In genomic region chr6:144543006-144543871, GRCh38 we compare ENCODE assay signal across 15 cellular contexts.
DNase-seq lines count a peak whose midpoint lies in the region; TF ChIP-seq lines count a peak whose summit lies in the region.
"Had no signal": no experiment of that assay in that cellular context is flagged by ENCODE, and none has a peak within 500 bp of the region (broad histone marks: within the 10 kb centered on the region; RNA-seq: fewer than 3 reads in every experiment).

No MANE protein-coding gene starts in this region.

- in situ Hi-C loops in transverse colon (cut with MboI; ENCODE audit: low pct_ligation_motif_present in 1 of 4, low pct_unique_long_range_greater_than_20kb in 1 of 4, low sequenced_read_pairs in 3 of 4), result no loop called here

- no TSS peak for BruUV-seq in MCF 10A (replicated peaks; lab: Mats Ljungman, UMichigan)

- CTCF ChIA-PET in MCF 10A (lab: Yijun Ruan, JAX), result interaction anchor here (0.6 to 0.7 kb wide), 2 partner anchors 1186 to 1695 kb away, joined by 3 read pairs; no protein-coding TSS in a partner anchor

- H3K36me3 Mint-ChIP-seq in MCF 10A (ENCODE audit: insufficient read depth, unreplicated experiment), result peaks cover 41% of the 10 kb centered on the region

- no peak for TF ChIP-seq EP300 in transverse colon (IDR thresholded peaks at IDR 0.05; ENCODE audit: low read depth)

- H3K9me3 ChIP-seq in breast epithelium (no peaks in the 10 kb centered on the region), WERI-Rb-1 (ENCODE audit: severe bottlenecking) (no peaks in the 10 kb centered on the region), transverse colon (no peaks in the 10 kb centered on the region)
- H3K9me3 ChIP-seq: BLaER1, vagina had no signal

- DNase-seq in MCF 10A (ENCODE audit: unreplicated experiment) (peak; percentile 78), breast epithelium (ENCODE audit: low spot score in 2 of 2) (no peak), OCI-M2 (lab: John Stamatoyannopoulos, UW; ENCODE audit: unreplicated experiment) (peak; percentile 27), dermis blood vessel endothelial cell (peak; percentile 41), WERI-Rb-1 (no peak), transverse colon (no peak), C1 segment of cervical spinal cord (lab: John Stamatoyannopoulos, UW) (no peak), NCI-H2227 treated with DMSO at 0.1 percent for 48 hours (lab: John Stamatoyannopoulos, UW) (no peak)
- DNase-seq: activated CD4-positive, alpha-beta T cell treated with anti-CD3 and anti-CD28 coated beads, Interleukin-2, amount 50 U/mL, for 1 hour; foreskin melanocyte; NCI-H524 treated with DMSO at 0.1 percent for 48 hours; stimulated activated CD4-positive, alpha-beta T cell treated with anti-CD3 and anti-CD28 coated beads, Interleukin-4, amount 100 ng/mL, for 4 hours had no signal

- TF ChIP-seq POLR2A in breast epithelium (IDR thresholded peaks at IDR 0.05) (no peak), transverse colon (IDR thresholded peaks at IDR 0.05) (no peak)

- POLR2A ChIA-PET in MCF 10A (lab: Yijun Ruan, JAX), result interaction anchor here (0.7 kb wide), 1 partner anchor 20 kb away, joined by 3 read pairs; no protein-coding TSS in a partner anchor

- H3K27me3 Mint-ChIP-seq in MCF 10A (ENCODE audit: insufficient read depth, unreplicated experiment), result no peaks in the 10 kb centered on the region
- H3K27me3 Mint-ChIP-seq: brain had no signal

- 87 to 92% methylated on average over 7 to 8 of the region's 8 CpGs for WGBS in transverse colon (ENCODE audit: low coverage in 1 of 2), 2 donors

- H3K36me3 ChIP-seq in breast epithelium (peaks cover 8% of the 10 kb centered on the region), WERI-Rb-1 (no peaks in the 10 kb centered on the region), transverse colon (peaks cover 0 to 9% (median 4%) of the 10 kb centered on the region in 4 donors)

- H3K4me3 ChIP-seq in breast epithelium (no peak overlapping the region), WERI-Rb-1 (ENCODE audit: low read depth, low read length) (no peak overlapping the region), transverse colon (no peak overlapping the region)
- H3K4me3 ChIP-seq: BLaER1, vagina had no signal

- H3K4me3 Mint-ChIP-seq in MCF 10A (ENCODE audit: unreplicated experiment), result no peak overlapping the region
- H3K4me3 Mint-ChIP-seq: brain had no signal

- H3K4me1 Mint-ChIP-seq in MCF 10A (ENCODE audit: insufficient read depth, unreplicated experiment), result peaks cover 7% of the 10 kb centered on the region
- H3K4me1 Mint-ChIP-seq: brain had no signal

- H3K27ac ChIP-seq in breast epithelium (no peak overlapping the region), WERI-Rb-1 (no peak overlapping the region), transverse colon (no peak overlapping the region)
- H3K27ac ChIP-seq: BLaER1, vagina had no signal

- H3K4me1 ChIP-seq in breast epithelium (no peaks in the 10 kb centered on the region), transverse colon (no peaks in the 10 kb centered on the region)
- H3K4me1 ChIP-seq: BLaER1, vagina had no signal

- no peaks in the 10 kb centered on the region for H3K27me3 ChIP-seq in breast epithelium
- H3K27me3 ChIP-seq in WERI-Rb-1 (ENCODE audit: insufficient read depth, low read depth, severe bottlenecking), result no peaks in the 10 kb centered on the region
- no peaks in the 10 kb centered on the region for H3K27me3 ChIP-seq in transverse colon
- H3K27me3 ChIP-seq: BLaER1, vagina had no signal

- H3K9me3 Mint-ChIP-seq in MCF 10A (ENCODE audit: unreplicated experiment), result peaks cover 8% of the 10 kb centered on the region
- H3K9me3 Mint-ChIP-seq: brain had no signal

- TF ChIP-seq CTCF in MCF 10A (IDR thresholded peaks at IDR 0.05; ENCODE audit: unreplicated experiment) (no peak), breast epithelium (IDR thresholded peaks at IDR 0.05) (no peak), WERI-Rb-1 (IDR thresholded peaks at IDR 0.05; ENCODE audit: low read depth, low read length) (no peak), transverse colon (IDR thresholded peaks at IDR 0.05) (no peak)

- H3K27ac Mint-ChIP-seq in MCF 10A (ENCODE audit: low read depth, unreplicated experiment), result no peak overlapping the region
- H3K27ac Mint-ChIP-seq: brain had no signal

- intact Hi-C loops in MCF 10A (cut with micrococcal nuclease), result no loop called here
- intact Hi-C loops in breast epithelium (cut with DNase I; ENCODE audit: low total_unique reads), result no loop called here
- intact Hi-C loops in transverse colon (cut with DNase I; ENCODE audit: low total_unique reads), result no loop called here

Comparison
In these comparisons a context has a peak if more than half of its experiments do, and no peak if none do; other contexts are left out.
1. DNase-seq: peak in MCF 10A (single experiment), OCI-M2 (single experiment) and dermis blood vessel endothelial cell (single experiment); none in breast epithelium (0 of 2), WERI-Rb-1 (single experiment), transverse colon (single experiment), C1 segment of cervical spinal cord (0 of 14) and NCI-H2227 treated with DMSO at 0.1 percent for 48 hours (single experiment).